Comparison of ENCODE assay signal across 19 cellular contexts in genomic region chr5:132987531-132988408, GRCh38.
"Had no signal": no experiment of that assay in that cellular context is flagged by ENCODE, and none has a peak within 500 bp of the region (broad histone marks: within the 10 kb centered on the region; RNA-seq: fewer than 3 reads in every experiment).

No MANE protein-coding gene starts in this region.

- ATAC-seq: activated CD4-positive, alpha-beta T cell treated with anti-CD3 and anti-CD28 coated beads for 36 hours; activated naive CD8-positive, alpha-beta T cell treated with anti-CD3 and anti-CD28 coated beads, Interleukin-2, amount 50 U/mL, for 24 hours; activated T-cell treated with anti-CD3 and anti-CD28 coated beads, Interleukin-2, amount 50 U/mL, for 72 hours; gastroesophageal sphincter; naive thymus-derived CD4-positive, alpha-beta T cell; sciatic nerve had no signal

- H3K9me3 ChIP-seq: ascending aorta, colonic mucosa, gastroesophageal sphincter, prostate gland had no signal

- H3K4me3 ChIP-seq: ascending aorta, colonic mucosa, gastroesophageal sphincter, lung, prostate gland had no signal

- H3K4me1 ChIP-seq: ascending aorta, colonic mucosa, gastroesophageal sphincter, prostate gland had no signal

- H3K36me3 ChIP-seq: ascending aorta, colonic mucosa, gastroesophageal sphincter, prostate gland had no signal

- DNase-seq: activated CD4-positive, alpha-beta memory T cell treated with anti-CD3 and anti-CD28 coated beads, Interleukin-2, amount 10 ng/mL, durations not matched to agents 7 days and 5 days; activated CD4-positive, alpha-beta T cell treated with anti-CD3 and anti-CD28 coated beads for 36 hours; activated gamma-delta T cell treated with Interleukin-2 at 50 U/mL for 16 hours; activated naive CD8-positive, alpha-beta T cell treated with anti-CD3 and anti-CD28 coated beads, Interleukin-2, amount 50 U/mL, for 24 hours; activated T-cell treated with anti-CD3 and anti-CD28 coated beads, Interleukin-2, amount 50 U/mL, for 72 hours; colonic mucosa; effector CD4-positive, alpha-beta T cell; naive thymus-derived CD4-positive, alpha-beta T cell; stimulated activated CD4-positive, alpha-beta T cell treated with anti-CD3 and anti-CD28 coated beads, Interleukin-12 subunit alpha, Interleukin-12 subunit beta, amount 100 ng/mL, for 4 hours; stimulated activated CD4-positive, alpha-beta T cell treated with anti-CD3 and anti-CD28 coated beads, Interleukin-4, amount 100 ng/mL, for 1 hour; stimulated activated CD8-positive, alpha-beta memory T cell treated with anti-CD3 and anti-CD28 coated beads, Interleukin-4, amount 100 ng/mL, for 48 hours; T1000 had no signal

- H3K27me3 ChIP-seq: ascending aorta, colonic mucosa, gastroesophageal sphincter had no signal

- H3K27ac ChIP-seq: ascending aorta, colonic mucosa, epithelial cell of prostate, gastroesophageal sphincter, prostate gland, VCaP had no signal
